Comparison of ENCODE assay signal across 19 cellular contexts in the genomic region with DNA sequence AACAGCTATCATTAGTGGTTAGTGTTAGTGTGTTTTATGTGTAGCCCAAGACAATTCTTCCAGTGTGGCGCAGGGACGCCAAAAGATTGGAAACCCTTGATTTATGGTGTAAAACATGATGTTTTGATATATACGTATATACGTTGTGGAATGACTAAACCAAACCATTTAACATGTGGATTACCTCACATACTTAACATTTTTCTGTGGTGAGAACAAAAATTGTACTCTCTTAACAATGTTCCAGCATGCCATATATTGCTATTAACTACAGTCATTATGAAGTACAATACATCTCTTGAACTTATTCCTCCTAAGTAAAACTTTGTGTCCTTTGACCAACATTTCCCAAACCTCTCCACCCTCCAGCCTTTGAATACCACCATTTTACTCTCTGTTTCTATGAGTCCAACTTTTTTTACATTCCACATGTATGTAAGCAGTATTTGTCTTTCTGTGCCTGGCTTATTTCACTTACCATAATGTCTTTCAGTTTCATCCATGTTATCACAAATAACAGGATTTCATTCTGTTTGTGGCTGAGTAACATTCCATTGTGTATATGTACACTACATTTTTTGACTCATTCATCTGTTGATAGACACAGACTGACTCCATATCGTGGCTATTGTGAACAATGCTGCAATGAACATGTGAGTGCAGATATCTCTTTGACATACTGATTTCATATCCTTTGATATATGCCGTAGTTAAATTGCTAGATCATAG. TPM values are rescaled to one million over a fixed set of nuclear protein-coding genes. Genes with fewer than 3 reads are reported as not detected.
A peak's percentile ranks its signal among the peaks of the same experiment; 100 is the strongest.
DNase-seq lines count a peak whose midpoint lies in the region; ATAC-seq and TF ChIP-seq lines count a peak whose summit lies in the region.
"Had no signal": no experiment of that assay in that cellular context is flagged by ENCODE, and none has a peak within 500 bp of the region (broad histone marks: within the 10 kb centered on the region; RNA-seq: fewer than 3 reads in every experiment).

No MANE protein-coding gene starts in this region.

- H3K36me3 ChIP-seq in RWPE2 (ENCODE audit: low read depth) = no peaks in the 10 kb centered on the region
- H3K36me3 ChIP-seq: BLaER1, gastroesophageal sphincter had no signal

- no peak for TF ChIP-seq CTCF in RWPE2 (IDR thresholded peaks at IDR 0.05; ENCODE audit: poor library complexity, severe bottlenecking)
- no peak for TF ChIP-seq CTCF in osteocyte (IDR thresholded peaks at IDR 0.05)

- peaks cover 18% of the 10 kb centered on the region for H3K4me1 ChIP-seq in RWPE2 (ENCODE audit: insufficient read depth, poor library complexity, severe bottlenecking)
- H3K4me1 ChIP-seq: BLaER1, gastroesophageal sphincter had no signal

- H3K27ac Mint-ChIP-seq in osteocyte (ENCODE audit: unreplicated experiment) = peak overlapping the region; percentile 36
- H3K27ac Mint-ChIP-seq: activated T-cell treated with anti-CD3 and anti-CD28 coated beads, Interleukin-2, amount 50 U/mL, for 24 hours; T-helper 17 cell had no signal

- DNase-seq in ELR (ENCODE audit: low read depth) (peak; percentile 87), RWPE2 (ENCODE audit: low spot score) (no peak), fibroblast of gingiva (ENCODE audit: low read depth) (peak; percentile 14), osteocyte (ENCODE audit: extremely low spot score, unreplicated experiment) (no peak), mucosa of gallbladder (ENCODE audit: low spot score) (no peak), islet precursor cell (no peak), T-helper 9 cell (no peak)
- DNase-seq: activated CD4-positive, alpha-beta T cell treated with anti-CD3 and anti-CD28 coated beads for 4 hours; activated T-cell treated with anti-CD3 and anti-CD28 coated beads, Interleukin-2, amount 50 U/mL, for 24 hours; dermis blood vessel endothelial cell; DMS53; mucosa of descending colon; NCI-H446 treated with DMSO at 0.1 percent for 48 hours; posterior cingulate gyrus; T-helper 17 cell had no signal

- peaks cover 9% of the 10 kb centered on the region for H3K4me1 Mint-ChIP-seq in osteocyte (ENCODE audit: unreplicated experiment)
- H3K4me1 Mint-ChIP-seq: T-helper 17 cell had no signal

- H3K4me3 Mint-ChIP-seq in osteocyte (ENCODE audit: unreplicated experiment) = no peak overlapping the region
- H3K4me3 Mint-ChIP-seq: activated T-cell treated with anti-CD3 and anti-CD28 coated beads, Interleukin-2, amount 50 U/mL, for 24 hours; T-helper 17 cell had no signal

- no peak overlapping the region for H3K4me3 ChIP-seq in RWPE2 (ENCODE audit: severe bottlenecking)
- H3K4me3 ChIP-seq: BLaER1, gastroesophageal sphincter, mucosa of descending colon had no signal

- H3K36me3 Mint-ChIP-seq in osteocyte (ENCODE audit: unreplicated experiment) = peaks cover 2% of the 10 kb centered on the region

- H3K27ac ChIP-seq in RWPE2 (ENCODE audit: poor library complexity, severe bottlenecking) = peak overlapping the region; percentile 92
- H3K27ac ChIP-seq: BLaER1, gastroesophageal sphincter had no signal

- peak; percentile 90 for ATAC-seq in RWPE2 (ENCODE audit: low read depth)
- ATAC-seq in HG03095 (IDR thresholded peaks at IDR 0.05; ENCODE audit: unreplicated experiment) = no peak
- ATAC-seq: gastroesophageal sphincter, HepG2, mucosa of descending colon, T-helper 17 cell had no signal

- H3K27me3 ChIP-seq in RWPE2 (ENCODE audit: insufficient read depth, poor library complexity, severe bottlenecking) = no peaks in the 10 kb centered on the region
- H3K27me3 ChIP-seq: BLaER1, gastroesophageal sphincter had no signal

- H3K27me3 Mint-ChIP-seq in osteocyte (ENCODE audit: unreplicated experiment) = no peaks in the 10 kb centered on the region
- H3K27me3 Mint-ChIP-seq: activated T-cell treated with anti-CD3 and anti-CD28 coated beads, Interleukin-2, amount 50 U/mL, for 24 hours; T-helper 17 cell had no signal

- peaks cover 3% of the 10 kb centered on the region for H3K9me3 ChIP-seq in RWPE2 (ENCODE audit: severe bottlenecking)
- H3K9me3 ChIP-seq: BLaER1, gastroesophageal sphincter, mucosa of descending colon had no signal

- H3K9me3 Mint-ChIP-seq in osteocyte (ENCODE audit: unreplicated experiment) = no peaks in the 10 kb centered on the region
- H3K9me3 Mint-ChIP-seq: activated T-cell treated with anti-CD3 and anti-CD28 coated beads, Interleukin-2, amount 50 U/mL, for 24 hours had no signal

RNA-seq across cellular contexts. Expression of gene MAGI2, which starts 42.2 kb away (rescaled TPM):
- 10.7 TPM in 2 replicates for total RNA-seq in osteocyte
- 10.6 TPM for total RNA-seq in mucosa of gallbladder

Comparison
In these comparisons a context has a peak if more than half of its experiments do, and no peak if none do; other contexts are left out.
1. DNase-seq: peak in ELR (single experiment) and fibroblast of gingiva (single experiment); none in RWPE2 (single experiment), osteocyte (single experiment), mucosa of gallbladder (single experiment), islet precursor cell (single experiment) and T-helper 9 cell (single experiment).